Comparison of ENCODE assay signal across 9 cellular contexts in the genomic region with DNA sequence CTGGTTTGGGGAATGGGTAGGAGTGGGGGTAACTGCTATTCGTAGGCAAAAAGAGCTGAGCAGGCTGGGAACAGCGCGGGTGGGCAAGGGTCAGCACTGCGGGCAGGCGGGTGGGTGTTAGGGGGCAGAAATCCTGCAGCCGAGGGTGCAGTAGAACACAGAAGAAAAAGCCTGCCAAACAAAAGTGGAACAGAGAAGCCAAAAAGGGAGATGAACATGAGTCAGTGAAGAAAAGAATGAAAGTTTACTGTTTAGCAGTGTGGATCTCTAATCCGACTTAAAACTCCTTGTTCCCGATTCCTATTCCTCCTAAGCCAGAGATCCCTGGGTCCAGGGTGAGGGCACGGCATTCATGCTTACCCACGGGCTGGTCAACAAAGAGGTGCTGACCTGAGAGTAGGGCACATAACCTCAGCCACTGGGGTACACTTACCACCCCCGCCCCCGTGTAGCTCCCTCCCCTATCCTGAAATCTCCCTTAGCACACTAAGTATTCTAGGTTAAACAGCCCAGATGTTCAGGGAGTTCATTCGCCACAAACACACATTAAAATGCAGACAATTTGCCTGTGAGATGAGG. TPM values are rescaled to one million over a fixed set of nuclear protein-coding genes. Genes with fewer than 3 reads are reported as not detected.
DNase-seq lines count a peak whose midpoint lies in the region; ATAC-seq and TF ChIP-seq lines count a peak whose summit lies in the region.
"Had no signal": no experiment of that assay in that cellular context is flagged by ENCODE, and none has a peak within 500 bp of the region (broad histone marks: within the 10 kb centered on the region; RNA-seq: fewer than 3 reads in every experiment).

No MANE protein-coding gene starts in this region.

- H3K4me3 ChIP-seq in CD8-positive, alpha-beta T cell (ENCODE audit: low read depth, low read length): peak overlapping the region; percentile 81
- peak overlapping the region; percentile 74 for H3K4me3 ChIP-seq in HUES48 (ENCODE audit: low read depth, low read length)
- peak overlapping the region; percentile 16 to 68 (median 52) for H3K4me3 ChIP-seq in dorsolateral prefrontal cortex

- H3K27ac Mint-ChIP-seq in CD8-positive, alpha-beta T cell: peak overlapping the region; percentile 100
- no peak overlapping the region for H3K27ac Mint-ChIP-seq in nephron

- H3K4me1 ChIP-seq in CD8-positive, alpha-beta T cell (ENCODE audit: insufficient read depth, low read length): peaks cover 63% of the 10 kb centered on the region
- peaks cover 38% of the 10 kb centered on the region for H3K4me1 ChIP-seq in HUES48 (ENCODE audit: control insufficient read depth, insufficient read depth, low read length)

- H3K4me1 Mint-ChIP-seq in CD8-positive, alpha-beta T cell (ENCODE audit: low read depth): peaks cover 73% of the 10 kb centered on the region
- H3K4me1 Mint-ChIP-seq in nephron: peaks cover 14% of the 10 kb centered on the region

- peak in 1 of 7 experiments; percentile 81 for DNase-seq in CD8-positive, alpha-beta T cell
- no peak for DNase-seq in dorsolateral prefrontal cortex
- DNase-seq in DMS114 treated with DMSO at 0.1 percent for 48 hours (lab: John Stamatoyannopoulos, UW; ENCODE audit: unreplicated experiment): no peak
- DNase-seq in amygdala (lab: John Stamatoyannopoulos, UW): no peak

- H3K27ac ChIP-seq in CD8-positive, alpha-beta T cell (ENCODE audit: low read depth, low read length): peak overlapping the region; percentile 99
- no peak overlapping the region for H3K27ac ChIP-seq in HUES48 (ENCODE audit: low read depth, low read length)
- peak overlapping the region in 8 of 59 donors; percentile 0 to 64 (median 40) for H3K27ac ChIP-seq in dorsolateral prefrontal cortex

- no peak for TF ChIP-seq CTCF in CD8-positive, alpha-beta T cell (IDR thresholded peaks at IDR 0.05)
- TF ChIP-seq CTCF in dorsolateral prefrontal cortex (IDR thresholded peaks at IDR 0.05 in 54 of 56, conservative IDR thresholded peaks at IDR 0.05 in 2 of 56; ENCODE audit: low read depth in 1 of 56, partially characterized antibody in 56 of 56) (no peak), nephron (IDR thresholded peaks at IDR 0.05; ENCODE audit: unreplicated experiment in 3 of 3) (no peak)

- CTCF ChIA-PET in CD8-positive, alpha-beta T cell (lab: Charles Lee): interaction anchor here (0.7 to 19.9 kb wide), 7 partner anchors 10 to 575 kb away, joined by 3 to 490 read pairs (median 4); no protein-coding TSS in a partner anchor

- no peaks in the 10 kb centered on the region for H3K27me3 Mint-ChIP-seq in CD8-positive, alpha-beta T cell (ENCODE audit: low read depth)
- peaks cover 96% of the 10 kb centered on the region for H3K27me3 Mint-ChIP-seq in nephron (ENCODE audit: low read depth)

- H3K9me3 Mint-ChIP-seq in CD8-positive, alpha-beta T cell: no peaks in the 10 kb centered on the region
- H3K9me3 Mint-ChIP-seq in nephron: no peaks in the 10 kb centered on the region

- H3K4me3 Mint-ChIP-seq in CD8-positive, alpha-beta T cell: peak overlapping the region; percentile 99
- peak overlapping the region; percentile 66 to 74 (median 71) for H3K4me3 Mint-ChIP-seq in nephron

- POLR2A ChIA-PET in CD8-positive, alpha-beta T cell (lab: Charles Lee): interaction anchor here (0.7 to 21.9 kb wide), 38 partner anchors 11 to 499 kb away, joined by 3 to 2372 read pairs (median 6); partner anchors contain the start of gene EPHB6

- peaks cover 44% of the 10 kb centered on the region for H3K36me3 ChIP-seq in CD8-positive, alpha-beta T cell (ENCODE audit: insufficient read depth, low read length)
- peaks cover 5% of the 10 kb centered on the region; the same call in 1 of the 2 replicates for H3K36me3 ChIP-seq in HUES48 (ENCODE audit: control insufficient read depth, insufficient read depth, low read length)

- no peak overlapping the region for H3K9ac ChIP-seq in HUES48 (ENCODE audit: low read depth, low read length)

- H3K27me3 ChIP-seq in CD8-positive, alpha-beta T cell (ENCODE audit: insufficient read depth, low read length): no peaks in the 10 kb centered on the region
- peaks cover 86% of the 10 kb centered on the region for H3K27me3 ChIP-seq in HUES48 (ENCODE audit: control insufficient read depth, insufficient read depth, low read length)
- H3K27me3 ChIP-seq in dorsolateral prefrontal cortex: peaks cover 0 to 71% (median 32%) of the 10 kb centered on the region in 45 donors

- no peak for ATAC-seq in CD8-positive, alpha-beta T cell
- ATAC-seq in HG03571 (IDR thresholded peaks at IDR 0.05; ENCODE audit: unreplicated experiment) (no peak), GM18517 (IDR thresholded peaks at IDR 0.05; ENCODE audit: unreplicated experiment) (no peak)

- H3K9me3 ChIP-seq in CD8-positive, alpha-beta T cell (ENCODE audit: low read length): no peaks in the 10 kb centered on the region
- H3K9me3 ChIP-seq in HUES48 (ENCODE audit: control insufficient read depth, insufficient read depth, low read length): no peaks in the 10 kb centered on the region

- H3K36me3 Mint-ChIP-seq in CD8-positive, alpha-beta T cell: peaks cover 82% of the 10 kb centered on the region
- H3K36me3 Mint-ChIP-seq in nephron (ENCODE audit: low read depth): no peaks in the 10 kb centered on the region

- intact Hi-C loops in CD8-positive, alpha-beta T cell (cut with DNase I, micrococcal nuclease): loop anchor here (1.0 to 5.0 kb wide), 5 partner anchors 10 to 271 kb away; no protein-coding TSS in a partner anchor
- intact Hi-C loops in dorsolateral prefrontal cortex (cut with DNase I): no loop called here

RNA-seq across cellular contexts. Expression of gene PRSS2, which starts 27.1 kb away (rescaled TPM):
- total RNA-seq in CD8-positive, alpha-beta T cell: not detected
- not detected for total RNA-seq in dorsolateral prefrontal cortex
- total RNA-seq: T-helper 2 cell treated with Interferon-gamma antibody and Interleukin-4, amounts not matched to agents 100 ng/mL and 5 ng/mL, for 36 hours had no signal

RNA-seq across cellular contexts. Expression of gene PRSS1, which starts 48.6 kb away (rescaled TPM):
- total RNA-seq in CD8-positive, alpha-beta T cell: not detected
- not detected for total RNA-seq in dorsolateral prefrontal cortex
- total RNA-seq: T-helper 2 cell treated with Interferon-gamma antibody and Interleukin-4, amounts not matched to agents 100 ng/mL and 5 ng/mL, for 36 hours had no signal

RNA-seq across cellular contexts. Expression of gene EPHB6, which starts 57.0 kb away (rescaled TPM):
- total RNA-seq in CD8-positive, alpha-beta T cell: 10 to 100 TPM; 13.8 to 15.3 TPM
- total RNA-seq in dorsolateral prefrontal cortex: 100 to 1,000 TPM in 119 of 120 experiments, 10 to 100 TPM in 1; 87.8 to 336 (median 232) TPM

Comparison
In these comparisons a context has a peak if more than half of its experiments do, and no peak if none do; other contexts are left out.
1. RNA of gene EPHB6, which starts 57.0 kb away (total RNA-seq): 87.8 to 336 TPM in dorsolateral prefrontal cortex; 13.8 to 15.3 TPM in CD8-positive, alpha-beta T cell; every median in the first group is over 4 times any median in the second.
2. intact Hi-C loops: an anchor here in CD8-positive, alpha-beta T cell (1.0 to 5.0 kb wide); none called in dorsolateral prefrontal cortex.
3. Peak in every context shown above with its lines, with median percentiles within 50 percentile points of each other: H3K4me3 ChIP-seq.